In the genomic region with DNA sequence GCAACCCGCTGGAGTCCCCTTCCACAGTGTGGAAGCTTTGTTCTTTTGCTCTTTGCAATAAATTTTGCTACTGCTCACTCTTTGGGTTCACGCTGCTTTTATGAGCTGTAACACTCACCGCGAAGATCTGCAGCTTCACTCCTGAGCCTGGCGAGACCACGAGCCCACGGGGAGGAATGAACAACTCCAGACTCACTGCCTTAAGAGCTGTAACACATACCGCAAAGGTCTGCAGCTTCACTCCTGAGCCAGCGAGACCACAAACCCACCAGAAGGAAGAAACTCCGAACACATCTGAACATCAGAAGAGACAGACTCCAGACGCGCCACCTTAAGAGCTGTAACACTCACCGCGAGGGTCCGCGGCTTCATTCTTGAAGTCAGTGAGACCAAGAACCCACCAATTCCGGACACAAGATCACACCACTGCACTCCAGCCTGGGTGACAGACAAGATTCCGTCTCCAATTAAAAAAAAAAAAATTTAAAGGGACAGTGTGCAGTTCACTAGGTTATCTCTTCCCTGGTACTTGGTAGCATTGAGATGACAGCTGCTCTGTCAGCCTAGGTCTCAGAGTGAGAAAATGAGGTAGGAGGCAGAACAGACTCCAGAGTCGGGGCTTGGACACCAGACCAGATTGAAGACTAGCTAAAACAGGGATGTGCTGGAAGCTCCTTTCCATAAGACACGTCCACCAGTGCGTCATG, we compare ENCODE assay signal across 8 cellular contexts. TPM values are rescaled to one million over a fixed set of nuclear protein-coding genes. Genes with fewer than 3 reads are reported as not detected.
DNase-seq lines count a peak whose midpoint lies in the region; ATAC-seq and TF ChIP-seq lines count a peak whose summit lies in the region.
"Not testable (repeated sequence)": the region's sequence is repeated elsewhere in the genome, so short reads cannot be mapped to it uniquely, and the experiment has no call there.

No MANE protein-coding gene starts in this region.

- H3K79me2 ChIP-seq in Loucy (ENCODE audit: insufficient read depth, low read length) = not testable (repeated sequence)

- not testable (repeated sequence) for H3K9me3 Mint-ChIP-seq in CD4-positive, alpha-beta T cell; activated CD4-positive, alpha-beta T cell treated with anti-CD3 and anti-CD28 coated beads, Interleukin-2, amount 10 ng/mL, durations not matched to agents 24 days and 14 days; activated CD8-positive, alpha-beta memory T cell treated with anti-CD3 and anti-CD28 coated beads, Interleukin-2, amount 10 ng/mL, durations not matched to agents 7 days and 5 days (ENCODE audit: low read depth); activated T-helper 17 cell treated with anti-CD3 and anti-CD28 coated beads, Interleukin-2, amount 50 U/mL, for 72 hours; activated naive CD8-positive, alpha-beta T cell treated with anti-CD3 and anti-CD28 coated beads for 36 hours; naive thymus-derived CD4-positive, alpha-beta T cell

- peak overlapping the region; percentile 67 for H3K4me3 ChIP-seq in Loucy (ENCODE audit: low read length, poor library complexity, severe bottlenecking)
- H3K4me3 ChIP-seq in naive thymus-derived CD4-positive, alpha-beta T cell (ENCODE audit: low read length) = peak overlapping the region; percentile 46

- H3K36me3 ChIP-seq in Loucy (ENCODE audit: insufficient read depth, low read length); naive thymus-derived CD4-positive, alpha-beta T cell (ENCODE audit: control insufficient read depth in 2 of 3, insufficient read depth in 3 of 3, low read length in 3 of 3): not testable (repeated sequence)

- intact Hi-C loops in CD4-positive, alpha-beta T cell (cut with DNase I, micrococcal nuclease) = loop anchor here (5.0 kb wide), 2 partner anchors 1891 to 1906 kb away; no protein-coding TSS in a partner anchor
- intact Hi-C loops in activated CD4-positive, alpha-beta T cell treated with anti-CD3 and anti-CD28 coated beads, Interleukin-2, amount 10 ng/mL, durations not matched to agents 24 days and 14 days (cut with micrococcal nuclease); naive thymus-derived CD4-positive, alpha-beta T cell (cut with micrococcal nuclease): not testable (repeated sequence)

- peaks cover 20% of the 10 kb centered on the region for H3K4me1 Mint-ChIP-seq in CD4-positive, alpha-beta T cell (ENCODE audit: low read depth)
- H3K4me1 Mint-ChIP-seq in activated CD4-positive, alpha-beta T cell treated with anti-CD3 and anti-CD28 coated beads, Interleukin-2, amount 10 ng/mL, durations not matched to agents 24 days and 14 days; activated naive CD8-positive, alpha-beta T cell treated with anti-CD3 and anti-CD28 coated beads for 36 hours: not testable (repeated sequence)
- H3K4me1 Mint-ChIP-seq in activated CD8-positive, alpha-beta memory T cell treated with anti-CD3 and anti-CD28 coated beads, Interleukin-2, amount 10 ng/mL, durations not matched to agents 7 days and 5 days = peaks cover 15% of the 10 kb centered on the region
- peaks cover 14% of the 10 kb centered on the region for H3K4me1 Mint-ChIP-seq in activated T-helper 17 cell treated with anti-CD3 and anti-CD28 coated beads, Interleukin-2, amount 50 U/mL, for 72 hours
- peaks cover 10 to 21% (median 16%) of the 10 kb centered on the region in 7 donors for H3K4me1 Mint-ChIP-seq in naive thymus-derived CD4-positive, alpha-beta T cell

- not testable (repeated sequence) for H3F3A ChIP-seq in Loucy (ENCODE audit: low read depth)

- POLR2A ChIA-PET in CD4-positive, alpha-beta T cell (lab: Charles Lee) = interaction anchor here (0.6 to 1.7 kb wide), 2 partner anchors 8 to 104 kb away, joined by 3 to 6 read pairs; a partner anchor contains a TSS
- POLR2A ChIA-PET in naive thymus-derived CD4-positive, alpha-beta T cell (lab: Charles Lee) = interaction anchor here (1.2 kb wide), 1 partner anchor 8 kb away, joined by 3 read pairs; a partner anchor contains a TSS

- peak overlapping the region; percentile 68 for H3K4me3 Mint-ChIP-seq in CD4-positive, alpha-beta T cell
- peak overlapping the region; percentile 79 for H3K4me3 Mint-ChIP-seq in activated CD4-positive, alpha-beta T cell treated with anti-CD3 and anti-CD28 coated beads, Interleukin-2, amount 10 ng/mL, durations not matched to agents 24 days and 14 days
- H3K4me3 Mint-ChIP-seq in activated CD8-positive, alpha-beta memory T cell treated with anti-CD3 and anti-CD28 coated beads, Interleukin-2, amount 10 ng/mL, durations not matched to agents 7 days and 5 days = peak overlapping the region; percentile 59
- peak overlapping the region; percentile 77 for H3K4me3 Mint-ChIP-seq in activated T-helper 17 cell treated with anti-CD3 and anti-CD28 coated beads, Interleukin-2, amount 50 U/mL, for 72 hours
- H3K4me3 Mint-ChIP-seq in activated naive CD8-positive, alpha-beta T cell treated with anti-CD3 and anti-CD28 coated beads for 36 hours = peak overlapping the region; percentile 72
- peak overlapping the region; percentile 83 to 95 (median 90) for H3K4me3 Mint-ChIP-seq in naive thymus-derived CD4-positive, alpha-beta T cell

- H3K27ac ChIP-seq in CD4-positive, alpha-beta T cell (ENCODE audit: low read depth, low read length); naive thymus-derived CD4-positive, alpha-beta T cell (ENCODE audit: low read depth, low read length): not testable (repeated sequence)

- H3K4me2 ChIP-seq in Loucy (ENCODE audit: low read depth, low read length, poor library complexity, severe bottlenecking) = peak overlapping the region; percentile 84

- H3K27me3 Mint-ChIP-seq in CD4-positive, alpha-beta T cell = peaks cover 17% of the 10 kb centered on the region
- H3K27me3 Mint-ChIP-seq in activated CD4-positive, alpha-beta T cell treated with anti-CD3 and anti-CD28 coated beads, Interleukin-2, amount 10 ng/mL, durations not matched to agents 24 days and 14 days = peaks cover 16% of the 10 kb centered on the region
- H3K27me3 Mint-ChIP-seq in activated CD8-positive, alpha-beta memory T cell treated with anti-CD3 and anti-CD28 coated beads, Interleukin-2, amount 10 ng/mL, durations not matched to agents 7 days and 5 days = peaks cover 17% of the 10 kb centered on the region
- H3K27me3 Mint-ChIP-seq in activated T-helper 17 cell treated with anti-CD3 and anti-CD28 coated beads, Interleukin-2, amount 50 U/mL, for 72 hours = not testable (repeated sequence)
- H3K27me3 Mint-ChIP-seq in activated naive CD8-positive, alpha-beta T cell treated with anti-CD3 and anti-CD28 coated beads for 36 hours = peaks cover 31% of the 10 kb centered on the region
- peaks cover 3 to 18% (median 8%) of the 10 kb centered on the region in 5 donors for H3K27me3 Mint-ChIP-seq in naive thymus-derived CD4-positive, alpha-beta T cell

- not testable (repeated sequence) for H4K20me1 ChIP-seq in Loucy (ENCODE audit: insufficient read depth, low read length, poor library complexity, severe bottlenecking)

- H3K9me3 ChIP-seq in CD4-positive, alpha-beta T cell (ENCODE audit: control insufficient read depth, low read length); Loucy (ENCODE audit: insufficient read depth, low read depth, low read length); naive thymus-derived CD4-positive, alpha-beta T cell (ENCODE audit: control insufficient read depth in 2 of 3, low read length in 3 of 3): not testable (repeated sequence)

- H3K4me1 ChIP-seq in Loucy (ENCODE audit: insufficient read depth, low read length, poor library complexity, severe bottlenecking); naive thymus-derived CD4-positive, alpha-beta T cell (ENCODE audit: control insufficient read depth in 2 of 2, insufficient read depth in 2 of 2, low read length in 2 of 2): not testable (repeated sequence)

- H3K27ac Mint-ChIP-seq in CD4-positive, alpha-beta T cell = peak overlapping the region; percentile 1
- H3K27ac Mint-ChIP-seq in activated CD4-positive, alpha-beta T cell treated with anti-CD3 and anti-CD28 coated beads, Interleukin-2, amount 10 ng/mL, durations not matched to agents 24 days and 14 days = peak overlapping the region; percentile 53
- peak overlapping the region; percentile 20 for H3K27ac Mint-ChIP-seq in activated CD8-positive, alpha-beta memory T cell treated with anti-CD3 and anti-CD28 coated beads, Interleukin-2, amount 10 ng/mL, durations not matched to agents 7 days and 5 days
- not testable (repeated sequence) for H3K27ac Mint-ChIP-seq in activated T-helper 17 cell treated with anti-CD3 and anti-CD28 coated beads, Interleukin-2, amount 50 U/mL, for 72 hours
- peak overlapping the region; percentile 8 for H3K27ac Mint-ChIP-seq in activated naive CD8-positive, alpha-beta T cell treated with anti-CD3 and anti-CD28 coated beads for 36 hours
- peak overlapping the region in 8 of 9 donors; percentile 47 to 91 (median 76) for H3K27ac Mint-ChIP-seq in naive thymus-derived CD4-positive, alpha-beta T cell

- CTCF ChIA-PET in CD4-positive, alpha-beta T cell (lab: Charles Lee) = not testable (repeated sequence)
- CTCF ChIA-PET in activated CD8-positive, alpha-beta memory T cell treated with anti-CD3 and anti-CD28 coated beads, Interleukin-2, amount 10 ng/mL, durations not matched to agents 7 days and 5 days (lab: Charles Lee) = interaction anchor here (1.1 to 1.3 kb wide), 4 partner anchors 13 to 349 kb away, joined by 3 to 4 read pairs (median 4); no protein-coding TSS in a partner anchor
- CTCF ChIA-PET in naive thymus-derived CD4-positive, alpha-beta T cell (lab: Charles Lee) = interaction anchor here (1.7 kb wide), 1 partner anchor 233 kb away, joined by 5 read pairs; no protein-coding TSS in a partner anchor

- H3K36me3 Mint-ChIP-seq in CD4-positive, alpha-beta T cell (ENCODE audit: low read depth); activated CD4-positive, alpha-beta T cell treated with anti-CD3 and anti-CD28 coated beads, Interleukin-2, amount 10 ng/mL, durations not matched to agents 24 days and 14 days (ENCODE audit: low read depth); activated CD8-positive, alpha-beta memory T cell treated with anti-CD3 and anti-CD28 coated beads, Interleukin-2, amount 10 ng/mL, durations not matched to agents 7 days and 5 days; activated T-helper 17 cell treated with anti-CD3 and anti-CD28 coated beads, Interleukin-2, amount 50 U/mL, for 72 hours (ENCODE audit: low read depth); activated naive CD8-positive, alpha-beta T cell treated with anti-CD3 and anti-CD28 coated beads for 36 hours; naive thymus-derived CD4-positive, alpha-beta T cell: not testable (repeated sequence)

- ATAC-seq in CD4-positive, alpha-beta T cell (ENCODE audit: poor library complexity) = peak; percentile 43
- peak; percentile 47 for ATAC-seq in activated CD8-positive, alpha-beta memory T cell treated with anti-CD3 and anti-CD28 coated beads, Interleukin-2, amount 10 ng/mL, durations not matched to agents 7 days and 5 days
- ATAC-seq in activated T-helper 17 cell treated with anti-CD3 and anti-CD28 coated beads, Interleukin-2, amount 50 U/mL, for 72 hours (replicated peaks) = peak; percentile 23
- ATAC-seq in naive thymus-derived CD4-positive, alpha-beta T cell = peak; percentile 38
- ATAC-seq in stimulated activated naive CD8-positive, alpha-beta T cell treated with anti-CD3 and anti-CD28 coated beads, Interleukin-15, Interleukin-2, amounts not matched to agents 100 U/mL and 50 U/mL, for 24 hours = peak; percentile 57

- DNase-seq in CD4-positive, alpha-beta T cell = peak in 1 of 10 experiments; percentile 2
- DNase-seq in activated CD4-positive, alpha-beta T cell treated with anti-CD3 and anti-CD28 coated beads, Interleukin-2, amount 10 ng/mL, durations not matched to agents 24 days and 14 days = peak; percentile 62
- DNase-seq in activated CD8-positive, alpha-beta memory T cell treated with anti-CD3 and anti-CD28 coated beads, Interleukin-2, amount 10 ng/mL, durations not matched to agents 7 days and 5 days; activated naive CD8-positive, alpha-beta T cell treated with anti-CD3 and anti-CD28 coated beads for 36 hours; stimulated activated naive CD8-positive, alpha-beta T cell treated with anti-CD3 and anti-CD28 coated beads, Interleukin-15, Interleukin-2, amounts not matched to agents 100 U/mL and 50 U/mL, for 24 hours: not testable (repeated sequence)
- peak in 3 of 9 donors; percentile 14 to 27 (median 15) for DNase-seq in naive thymus-derived CD4-positive, alpha-beta T cell

- H3K9me2 ChIP-seq in Loucy (replicated peaks; ENCODE audit: low read depth, low read length) = not testable (repeated sequence)

- H2AFZ ChIP-seq in Loucy (ENCODE audit: low read length) = peak overlapping the region; percentile 84

- TF ChIP-seq CTCF in CD4-positive, alpha-beta T cell (IDR thresholded peaks at IDR 0.05); Loucy (conservative IDR thresholded peaks at IDR 0.05; ENCODE audit: low read length): not testable (repeated sequence)

- peak overlapping the region; percentile 39 for H3K9ac ChIP-seq in Loucy (ENCODE audit: low read depth, low read length, poor library complexity, severe bottlenecking)

- not testable (repeated sequence) for H3K27me3 ChIP-seq in CD4-positive, alpha-beta T cell (ENCODE audit: control insufficient read depth, insufficient read depth, low read length); Loucy (ENCODE audit: insufficient read depth, low read length, poor library complexity, severe bottlenecking); naive thymus-derived CD4-positive, alpha-beta T cell (ENCODE audit: control insufficient read depth in 2 of 2, insufficient read depth in 2 of 2, low read length in 2 of 2)

RNA-seq across cellular contexts. Expression of a gene that starts 8.1 kb away (rescaled TPM):
- 10 to 100 TPM; 30.0 to 32.7 TPM for total RNA-seq in CD4-positive, alpha-beta T cell
- total RNA-seq in activated CD4-positive, alpha-beta T cell treated with anti-CD3 and anti-CD28 coated beads, Interleukin-2, amount 10 ng/mL, durations not matched to agents 24 days and 14 days = 213 and 231 TPM in 2 replicates
- 100 to 1,000 TPM; 134 to 148 TPM for total RNA-seq in activated CD8-positive, alpha-beta memory T cell treated with anti-CD3 and anti-CD28 coated beads, Interleukin-2, amount 10 ng/mL, durations not matched to agents 7 days and 5 days
- 100 to 1,000 TPM in 1 of 2 donors, 10 to 100 TPM in 1; 81.6 to 138 TPM for total RNA-seq in activated T-helper 17 cell treated with anti-CD3 and anti-CD28 coated beads, Interleukin-2, amount 50 U/mL, for 72 hours
- total RNA-seq in activated naive CD8-positive, alpha-beta T cell treated with anti-CD3 and anti-CD28 coated beads for 36 hours = 100 to 1,000 TPM; 243 to 264 TPM
- total RNA-seq in naive thymus-derived CD4-positive, alpha-beta T cell = 10 to 100 TPM; 19.5 to 98.0 (median 51.2) TPM
- polyA plus RNA-seq in naive thymus-derived CD4-positive, alpha-beta T cell = 100 to 1,000 TPM in 1 of 2 donors, 10 to 100 TPM in 1; 82.1 to 101 TPM
